ENCODE assay signal across 19 cellular contexts in genomic region chr15:88127477-88127799, GRCh38.
DNase-seq lines count a peak whose midpoint lies in the region; ATAC-seq and TF ChIP-seq lines count a peak whose summit lies in the region.
"Had no signal": no experiment of that assay in that cellular context is flagged by ENCODE, and none has a peak within 500 bp of the region (broad histone marks: within the 10 kb centered on the region; RNA-seq: fewer than 3 reads in every experiment).

No MANE protein-coding gene starts in this region.

- no peaks in the 10 kb centered on the region for H3K36me3 ChIP-seq in smooth muscle cell (ENCODE audit: low read depth)

- H3K4me3 ChIP-seq in smooth muscle cell, result no peak overlapping the region
- H3K4me3 ChIP-seq: K562 had no signal

- no peaks in the 10 kb centered on the region for H3K9me3 ChIP-seq in smooth muscle cell (replicated peaks; ENCODE audit: low read depth)
- H3K9me3 ChIP-seq: Caco-2 had no signal

- H3K9ac ChIP-seq in smooth muscle cell (ENCODE audit: low read depth), result no peak overlapping the region

- ATAC-seq in GM19467 (IDR thresholded peaks at IDR 0.05; ENCODE audit: unreplicated experiment) (no peak), HG03460 (IDR thresholded peaks at IDR 0.05; ENCODE audit: unreplicated experiment) (no peak), GM21576 (IDR thresholded peaks at IDR 0.05; ENCODE audit: unreplicated experiment) (no peak)
- ATAC-seq: HCT116, K562, PC-3 had no signal

- DNase-seq in G401 (ENCODE audit: low spot score), result peak; percentile 64
- DNase-seq in NCI-H524 treated with DMSO at 0.1 percent for 48 hours (lab: John Stamatoyannopoulos, UW), result peak; percentile 34
- no peak for DNase-seq in smooth muscle cell (lab: John Stamatoyannopoulos, UW; ENCODE audit: unreplicated experiment)
- DNase-seq in NCI-H2171 treated with DMSO at 0.1 percent for 48 hours (lab: John Stamatoyannopoulos, UW), result no peak
- DNase-seq: Caco-2; CD4-positive, CD25-positive, alpha-beta regulatory T cell; DMS53; NCI-H1048; NCI-H1436 treated with DMSO at 0.1 percent for 48 hours; NCI-H2081 treated with DMSO at 0.1 percent for 48 hours; NCI-H526 treated with DMSO at 0.1 percent for 48 hours; PC-3 had no signal

- H4K20me1 ChIP-seq in smooth muscle cell (ENCODE audit: low read depth), result no peaks in the 10 kb centered on the region

- TF ChIP-seq CTCF in smooth muscle cell (IDR thresholded peaks at IDR 0.05; ENCODE audit: borderline replicate concordance, insufficient read depth, poor library complexity, severe bottlenecking), result no peak

- H3K27ac ChIP-seq in layer of hippocampus (ENCODE audit: low read depth, low read length), result peak overlapping the region; percentile 40
- no peak overlapping the region for H3K27ac ChIP-seq in smooth muscle cell (ENCODE audit: low read depth)
- H3K27ac ChIP-seq: RWPE1 had no signal

- no peaks in the 10 kb centered on the region for H3K4me1 ChIP-seq in smooth muscle cell (ENCODE audit: low read depth)
- H3K4me1 ChIP-seq: Caco-2 had no signal

- in situ Hi-C loops in G401 (cut with HindIII; ENCODE audit: low sequenced_read_pairs), result no loop called here

- no peaks in the 10 kb centered on the region for H3F3A ChIP-seq in smooth muscle cell (ENCODE audit: low read depth)

- no peaks in the 10 kb centered on the region for H3K79me2 ChIP-seq in smooth muscle cell (ENCODE audit: low read depth)

- no peaks in the 10 kb centered on the region for H3K27me3 ChIP-seq in layer of hippocampus (ENCODE audit: control insufficient read depth, insufficient read depth, low read length)
- no peaks in the 10 kb centered on the region for H3K27me3 ChIP-seq in smooth muscle cell (ENCODE audit: low read depth)

- peak overlapping the region; percentile 25 for H3K4me2 ChIP-seq in smooth muscle cell

- H2AFZ ChIP-seq in smooth muscle cell (ENCODE audit: low read depth), result no peak overlapping the region

Comparison
In these comparisons a context has a peak if more than half of its experiments do, and no peak if none do; other contexts are left out.
1. DNase-seq: peak in G401 (single experiment) and NCI-H524 treated with DMSO at 0.1 percent for 48 hours (single experiment); none in smooth muscle cell (single experiment) and NCI-H2171 treated with DMSO at 0.1 percent for 48 hours (single experiment).